In the genomic region with DNA sequence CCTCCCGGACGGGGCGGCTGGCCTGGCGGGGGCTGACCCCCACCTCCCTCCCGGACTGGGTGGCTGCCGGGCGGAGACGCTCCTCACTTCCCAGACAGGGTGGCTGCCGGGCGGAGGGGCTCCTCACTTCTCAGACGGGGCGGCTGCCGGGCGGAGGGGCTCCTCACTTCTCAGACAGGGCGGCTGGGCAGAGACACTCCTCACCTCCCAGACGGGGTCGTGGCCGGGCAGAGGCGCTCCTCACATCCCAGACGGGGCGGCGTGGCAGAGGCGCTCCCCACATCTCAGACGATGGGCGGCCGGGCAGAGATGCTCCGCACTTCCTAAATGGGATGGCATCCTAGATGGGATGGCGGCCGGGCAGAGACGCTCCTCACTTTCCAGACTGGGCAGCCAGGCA, we compare ENCODE assay signal across 2 cellular contexts. TPM values are rescaled to one million over a fixed set of nuclear protein-coding genes. Genes with fewer than 3 reads are reported as not detected.
"Had no signal": no experiment of that assay in that cellular context is flagged by ENCODE, and none has a peak within 500 bp of the region (broad histone marks: within the 10 kb centered on the region; RNA-seq: fewer than 3 reads in every experiment).

No MANE protein-coding gene starts in this region.

RNA-seq across cellular contexts. Expression of a gene that starts 48.5 kb away (rescaled TPM):
- total RNA-seq: activated T-helper 1 cell treated with anti-CD3 and anti-CD28 coated beads, Interleukin-12 subunit alpha, Interleukin-12 subunit beta, Interleukin-2, Interleukin-4 antibody, amounts not matched to agents 30 ng/mL and 10 ng/mL and 1 ng/mL, durations not matched to agents 14 hours and 24 hours and 36 hours had no signal

RNA-seq across cellular contexts. Expression of a gene that starts 59.6 kb away (rescaled TPM):
- total RNA-seq: ascending aorta had no signal
